ENCODE assay signal across 9 cellular contexts in the genomic region with DNA sequence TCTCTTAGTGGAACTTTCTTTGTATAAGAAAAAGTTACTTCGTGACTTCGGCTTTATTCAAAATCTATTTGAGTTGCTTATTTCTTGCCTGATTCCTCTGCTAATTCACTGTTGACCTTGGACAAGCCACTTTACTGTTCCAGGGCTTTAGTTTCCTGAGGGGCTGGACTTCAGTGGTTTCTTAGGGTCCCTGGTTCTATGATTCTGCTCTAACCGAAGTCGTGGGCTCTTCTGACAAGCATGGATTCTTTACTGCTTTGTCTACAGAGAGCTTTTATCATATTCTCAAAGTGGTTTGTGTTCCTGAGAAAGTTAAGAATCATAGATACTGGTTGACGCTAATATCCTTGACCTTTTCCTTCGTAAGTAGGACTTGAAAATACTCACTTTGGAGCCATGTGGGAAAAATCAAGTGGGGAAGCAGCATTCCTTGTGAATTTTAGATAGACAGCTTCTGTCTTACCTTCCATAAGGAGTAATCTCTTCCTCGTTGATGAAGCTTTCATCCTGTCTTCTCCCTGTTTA. TPM values are rescaled to one million over a fixed set of nuclear protein-coding genes. Genes with fewer than 3 reads are reported as not detected.
DNase-seq lines count a peak whose midpoint lies in the region; FAIRE-seq and TF ChIP-seq lines count a peak whose summit lies in the region.
"Had no signal": no experiment of that assay in that cellular context is flagged by ENCODE, and none has a peak within 500 bp of the region (broad histone marks: within the 10 kb centered on the region; RNA-seq: fewer than 3 reads in every experiment).

No MANE protein-coding gene starts in this region.

- BruUV-seq in MCF 10A (replicated peaks; lab: Mats Ljungman, UMichigan): no TSS peak

- POLR2A ChIA-PET in AG04449 (lab: Yijun Ruan, JAX) (no interaction called here), MCF 10A (lab: Yijun Ruan, JAX) (interaction anchor here (0.6 to 3.8 kb wide), 17 partner anchors 9 to 269 kb away, joined by 3 to 34 read pairs (median 4); a partner anchor contains a TSS)

- peak overlapping the region; percentile 94 for H3K4me3 Mint-ChIP-seq in MCF 10A (ENCODE audit: unreplicated experiment)

- no peaks in the 10 kb centered on the region for H3K36me3 Mint-ChIP-seq in MCF 10A (ENCODE audit: insufficient read depth, unreplicated experiment)

- no peaks in the 10 kb centered on the region for H3K9me3 ChIP-seq in HUES48 (ENCODE audit: control insufficient read depth, insufficient read depth, low read length)
- H3K9me3 ChIP-seq in muscle layer of duodenum (ENCODE audit: control insufficient read depth in 1 of 2, low read length in 2 of 2): no peaks in the 10 kb centered on the region

- DNase-seq in AG04449 (ENCODE audit: low read depth, low spot score) (no peak), MCF 10A (ENCODE audit: unreplicated experiment) (no peak), kidney tubule cell (ENCODE audit: low spot score) (no peak), D721Med (ENCODE audit: insufficient read length, low spot score) (no peak), NAMALWA (ENCODE audit: low spot score) (no peak)
- no peak for DNase-seq in effector CD8-positive, alpha-beta T cell (lab: John Stamatoyannopoulos, UW)
- DNase-seq: stimulated activated CD4-positive, alpha-beta T cell treated with anti-CD3 and anti-CD28 coated beads, Interleukin-15, amount 100 ng/mL, for 24 hours had no signal

- H3K27me3 ChIP-seq in HUES48 (ENCODE audit: control insufficient read depth, insufficient read depth, low read length): no peaks in the 10 kb centered on the region
- no peaks in the 10 kb centered on the region for H3K27me3 ChIP-seq in muscle layer of duodenum (ENCODE audit: low read depth, low read length)

- H3K4me1 ChIP-seq in HUES48 (ENCODE audit: control insufficient read depth, insufficient read depth, low read length) (peaks cover 18% of the 10 kb centered on the region), muscle layer of duodenum (ENCODE audit: control insufficient read depth in 1 of 2, insufficient read depth in 2 of 2, low read length in 2 of 2) (peaks cover 0 to 6% of the 10 kb centered on the region in 2 donors)

- H3K27ac ChIP-seq in HUES48 (ENCODE audit: low read depth, low read length): no peak overlapping the region
- H3K27ac ChIP-seq in muscle layer of duodenum (ENCODE audit: low read length): peak overlapping the region; percentile 73

- H3K27ac Mint-ChIP-seq in MCF 10A (ENCODE audit: low read depth, unreplicated experiment): peak overlapping the region; percentile 98

- no peak for FAIRE-seq in D721Med (lab: Jason Lieb, UNC)

- intact Hi-C loops in MCF 10A (cut with micrococcal nuclease): no loop called here

- no peaks in the 10 kb centered on the region for H3K27me3 Mint-ChIP-seq in MCF 10A (ENCODE audit: insufficient read depth, unreplicated experiment)

- H3K9me3 Mint-ChIP-seq in MCF 10A (ENCODE audit: unreplicated experiment): no peaks in the 10 kb centered on the region

- H3K4me1 Mint-ChIP-seq in MCF 10A (ENCODE audit: insufficient read depth, unreplicated experiment): peaks cover 8% of the 10 kb centered on the region

- H3K9ac ChIP-seq in HUES48 (ENCODE audit: low read depth, low read length): 0 out of 2 replicates have a peak overlapping the region, but pooled peaks have one; percentile 25

- CTCF ChIA-PET in AG04449 (lab: Yijun Ruan, JAX) (interaction anchor here (0.8 to 24.5 kb wide), 11 partner anchors 8 to 332 kb away, joined by 3 to 786 read pairs (median 4); a partner anchor contains a TSS), MCF 10A (lab: Yijun Ruan, JAX) (interaction anchor here (0.6 to 2.7 kb wide), 6 partner anchors 12 to 332 kb away, joined by 3 to 11 read pairs (median 3); no protein-coding TSS in a partner anchor)

- H3K36me3 ChIP-seq in HUES48 (ENCODE audit: control insufficient read depth, insufficient read depth, low read length) (no peaks in the 10 kb centered on the region), muscle layer of duodenum (ENCODE audit: control insufficient read depth in 1 of 2, insufficient read depth in 2 of 2, low read length in 2 of 2) (no peaks in the 10 kb centered on the region)

- H3K4me3 ChIP-seq in AG04449 (ENCODE audit: low read depth, low read length) (peak overlapping the region; percentile 79), HUES48 (ENCODE audit: low read depth, low read length) (peak overlapping the region; percentile 68), muscle layer of duodenum (ENCODE audit: low read depth in 1 of 2, low read length in 2 of 2) (peak overlapping the region; percentile 75 to 78)

- TF ChIP-seq CTCF in AG04449 (IDR thresholded peaks at IDR 0.05; ENCODE audit: insufficient read depth, low read length, missing control alignments): no peak
- TF ChIP-seq CTCF in MCF 10A (IDR thresholded peaks at IDR 0.05; ENCODE audit: unreplicated experiment): no peak
- TF ChIP-seq CTCF in D721Med (IDR thresholded peaks at IDR 0.05; ENCODE audit: insufficient read depth, missing control alignments): no peak

RNA-seq across cellular contexts. Expression of a gene that starts 21.1 kb away (rescaled TPM):
- 42.3 and 57.7 TPM in 2 replicates for total RNA-seq in MCF 10A (2022)

RNA-seq across cellular contexts. Expression of a gene that starts 50.3 kb away (rescaled TPM):
- 0.28 and 0.29 TPM in 2 replicates for total RNA-seq in MCF 10A (2022)
